In genomic region chr13:66040506-66040905, GRCh38 we compare ENCODE assay signal across 23 cellular contexts.
"Had no signal": no experiment of that assay in that cellular context is flagged by ENCODE, and none has a peak within 500 bp of the region (broad histone marks: within the 10 kb centered on the region; RNA-seq: fewer than 3 reads in every experiment).

No MANE protein-coding gene starts in this region.

- H3K4me2 ChIP-seq: KMS-11, SK-N-SH had no signal

- H3K27ac ChIP-seq: KMS-11, RWPE1 had no signal

- H3K9ac ChIP-seq: KMS-11, SK-N-SH had no signal

- H3K4me3 ChIP-seq: K562 had no signal

- H3K9me3 ChIP-seq: SK-N-SH had no signal

- DNase-seq: Kasumi-1, MV-4-11, NCI-H1048, NCI-H1105 treated with DMSO at 0.1 percent for 48 hours, NCI-H1417 treated with DMSO at 0.1 percent for 48 hours, NCI-H146, NCI-H1694 treated with DMSO at 0.1 percent for 48 hours, NCI-H1930, NCI-H2081, NCI-H2107, NCI-H2227 treated with DMSO at 0.1 percent for 48 hours, NCI-H446, NCI-H510A, NCI-H524 treated with DMSO at 0.1 percent for 48 hours, NCI-H69, NCI-H774, PC-3, SHP77, SK-N-SH, SW 1271 had no signal
